ENCODE assay signal across 11 cellular contexts in genomic region chr7:151608031-151608551, GRCh38.
A peak's percentile ranks its signal among the peaks of the same experiment; 100 is the strongest.
DNase-seq lines count a peak whose midpoint lies in the region; ATAC-seq and TF ChIP-seq lines count a peak whose summit lies in the region.
"Had no signal": no experiment of that assay in that cellular context is flagged by ENCODE, and none has a peak within 500 bp of the region (broad histone marks: within the 10 kb centered on the region; RNA-seq: fewer than 3 reads in every experiment).

No MANE protein-coding gene starts in this region.

- peak; percentile 42 for TF ChIP-seq CTCF in brain microvascular endothelial cell (IDR thresholded peaks at IDR 0.05; ENCODE audit: low read depth, low read length, missing control alignments)

- no peak overlapping the region for H3K27ac ChIP-seq in brain microvascular endothelial cell
- H3K27ac ChIP-seq: heart left ventricle had no signal

- in situ Hi-C loops in Caki2 (cut with HindIII; ENCODE audit: low pct_unique_long_range_greater_than_20kb, low sequenced_read_pairs) (no loop called here), brain microvascular endothelial cell (cut with HindIII; ENCODE audit: low pct_ligation_motif_present, low sequenced_read_pairs) (no loop called here)

- DNase-seq in Caki2 (ENCODE audit: low read depth), result peak; percentile 44
- peak; percentile 36 for DNase-seq in HuH-7 (ENCODE audit: low spot score)
- no peak for DNase-seq in brain microvascular endothelial cell
- DNase-seq in lung microvascular endothelial cell (ENCODE audit: low read depth in 2 of 2), result peak; percentile 40 to 44
- DNase-seq in cerebellum (ENCODE audit: low spot score), result no peak
- no peak for DNase-seq in NK-92 (lab: John Stamatoyannopoulos, UW; ENCODE audit: unreplicated experiment)
- no peak for DNase-seq in NCI-H2029 (lab: John Stamatoyannopoulos, UW)
- DNase-seq: heart left ventricle, NCI-H1930 had no signal

- H3K27me3 ChIP-seq in brain microvascular endothelial cell (replicated peaks), result no peaks in the 10 kb centered on the region
- H3K27me3 ChIP-seq: heart left ventricle had no signal

- H3K36me3 ChIP-seq in brain microvascular endothelial cell (replicated peaks), result peaks cover 23% of the 10 kb centered on the region

- H3K4me3 ChIP-seq in brain microvascular endothelial cell (ENCODE audit: low read depth, low read length), result no peak overlapping the region
- H3K4me3 ChIP-seq: heart left ventricle had no signal

- ATAC-seq in GM18870 (IDR thresholded peaks at IDR 0.05; ENCODE audit: unreplicated experiment), result no peak
- ATAC-seq: activated naive CD4-positive, alpha-beta T cell treated with anti-CD3 and anti-CD28 coated beads, Interleukin-2, amount 50 U/mL, for 72 hours had no signal

Comparison
In these comparisons a context has a peak if more than half of its experiments do, and no peak if none do; other contexts are left out.
1. DNase-seq: peak in Caki2 (single experiment), HuH-7 (single experiment) and lung microvascular endothelial cell (2 of 2); none in brain microvascular endothelial cell (single experiment), cerebellum (single experiment), NK-92 (single experiment) and NCI-H2029 (single experiment).